Comparison of ENCODE assay signal across 2 cellular contexts in the genomic region with DNA sequence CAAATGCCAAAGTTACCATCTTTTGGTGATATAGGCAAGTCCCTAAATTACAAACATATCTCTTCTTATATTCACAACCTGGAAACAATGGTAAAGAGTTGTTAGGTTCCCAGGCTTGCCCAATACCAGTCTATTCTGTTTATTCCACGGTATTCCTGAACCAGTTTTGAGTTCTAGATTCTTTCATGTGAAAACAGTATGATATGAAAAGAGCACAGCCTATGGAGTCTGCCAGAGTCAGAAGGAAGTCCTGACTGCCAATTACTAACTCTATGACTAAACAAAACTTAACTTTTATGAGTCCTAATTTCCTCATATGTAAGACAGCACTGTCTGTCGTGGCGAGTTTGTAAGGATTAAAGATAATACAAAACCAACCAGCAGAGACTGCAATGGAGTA.
TF ChIP-seq lines count a peak whose summit lies in the region.

No MANE protein-coding gene starts in this region.

TF ChIP-seq in A549, 52 proteins besides CTCF, POLR2A, EP300 and RAD21 (continued from another document):
- TF ChIP-seq, protein P1, sequence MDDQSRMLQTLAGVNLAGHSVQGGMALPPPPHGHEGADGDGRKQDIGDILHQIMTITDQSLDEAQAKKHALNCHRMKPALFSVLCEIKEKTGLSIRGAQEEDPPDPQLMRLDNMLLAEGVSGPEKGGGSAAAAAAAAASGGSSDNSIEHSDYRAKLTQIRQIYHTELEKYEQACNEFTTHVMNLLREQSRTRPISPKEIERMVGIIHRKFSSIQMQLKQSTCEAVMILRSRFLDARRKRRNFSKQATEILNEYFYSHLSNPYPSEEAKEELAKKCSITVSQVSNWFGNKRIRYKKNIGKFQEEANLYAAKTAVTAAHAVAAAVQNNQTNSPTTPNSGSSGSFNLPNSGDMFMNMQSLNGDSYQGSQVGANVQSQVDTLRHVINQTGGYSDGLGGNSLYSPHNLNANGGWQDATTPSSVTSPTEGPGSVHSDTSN (IDR thresholded peaks at IDR 0.05): no peak

TF ChIP-seq in SK-N-SH treated with all-trans-retinoic acid at 6 μM for 48 hours, 23 proteins besides CTCF, POLR2A, EP300 and RAD21 (continued from another document):
- TF ChIP-seq, protein P2, sequence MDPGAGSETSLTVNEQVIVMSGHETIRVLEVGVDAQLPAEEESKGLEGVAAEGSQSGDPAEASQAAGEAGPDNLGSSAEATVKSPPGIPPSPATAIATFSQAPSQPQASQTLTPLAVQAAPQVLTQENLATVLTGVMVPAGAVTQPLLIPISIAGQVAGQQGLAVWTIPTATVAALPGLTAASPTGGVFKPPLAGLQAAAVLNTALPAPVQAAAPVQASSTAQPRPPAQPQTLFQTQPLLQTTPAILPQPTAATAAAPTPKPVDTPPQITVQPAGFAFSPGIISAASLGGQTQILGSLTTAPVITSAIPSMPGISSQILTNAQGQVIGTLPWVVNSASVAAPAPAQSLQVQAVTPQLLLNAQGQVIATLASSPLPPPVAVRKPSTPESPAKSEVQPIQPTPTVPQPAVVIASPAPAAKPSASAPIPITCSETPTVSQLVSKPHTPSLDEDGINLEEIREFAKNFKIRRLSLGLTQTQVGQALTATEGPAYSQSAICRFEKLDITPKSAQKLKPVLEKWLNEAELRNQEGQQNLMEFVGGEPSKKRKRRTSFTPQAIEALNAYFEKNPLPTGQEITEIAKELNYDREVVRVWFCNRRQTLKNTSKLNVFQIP (CRISPR knock-in tag; IDR thresholded peaks at IDR 0.05; ENCODE audit: borderline replicate concordance, low read depth): no peak
